ENCODE assay signal across 14 cellular contexts in the genomic region with DNA sequence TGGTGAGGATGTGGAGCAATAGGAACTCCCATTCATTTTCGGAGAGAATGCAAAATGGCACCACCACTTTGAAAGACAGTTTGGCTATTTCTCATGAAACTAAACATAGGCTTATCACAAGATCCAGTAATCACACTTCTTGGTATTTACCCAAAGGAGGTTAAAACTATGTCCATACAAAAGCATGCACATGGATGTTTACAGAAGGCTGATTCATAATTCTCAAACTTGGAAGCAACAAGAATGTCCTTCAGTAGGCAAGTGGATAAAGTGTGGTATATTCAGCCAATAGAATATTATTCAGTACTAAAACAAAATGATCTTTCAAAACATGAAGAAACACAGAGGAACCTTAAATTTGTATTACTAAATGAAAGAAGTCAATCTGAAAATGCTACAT.
"Had no signal": no experiment of that assay in that cellular context is flagged by ENCODE, and none has a peak within 500 bp of the region (broad histone marks: within the 10 kb centered on the region; RNA-seq: fewer than 3 reads in every experiment).

No MANE protein-coding gene starts in this region.

- H3K27me3 ChIP-seq: brain microvascular endothelial cell, upper lobe of right lung had no signal

- H3K36me3 ChIP-seq: brain microvascular endothelial cell, upper lobe of right lung had no signal

- H3K9me3 ChIP-seq: upper lobe of right lung had no signal

- H3K4me3 ChIP-seq: coronary artery, upper lobe of right lung had no signal

- DNase-seq: activated B cell treated with CpG ODN at 0.5 μM for 24 hours; activated CD4-positive, alpha-beta memory T cell treated with anti-CD3 and anti-CD28 coated beads, Interleukin-2, amount 10 ng/mL, durations not matched to agents 7 days and 5 days; activated CD4-positive, alpha-beta T cell treated with anti-CD3 and anti-CD28 coated beads for 4 hours; activated CD8-positive, alpha-beta memory T cell treated with anti-CD3 and anti-CD28 coated beads, Interleukin-2, amount 10 ng/mL, durations not matched to agents 7 days and 5 days; brain microvascular endothelial cell; hypothalamus; midbrain; nephron progenitor cell; stimulated activated CD8-positive, alpha-beta memory T cell treated with anti-CD3 and anti-CD28 coated beads, Interleukin-4, amount 100 ng/mL, for 48 hours; stimulated activated naive CD4-positive, alpha-beta T cell; T-helper 9 cell; upper lobe of right lung had no signal

- ATAC-seq: activated CD8-positive, alpha-beta memory T cell treated with anti-CD3 and anti-CD28 coated beads, Interleukin-2, amount 10 ng/mL, durations not matched to agents 7 days and 5 days; left lobe of liver; upper lobe of right lung had no signal

- H3K4me1 ChIP-seq: upper lobe of right lung had no signal

- H3K27ac ChIP-seq: brain microvascular endothelial cell, coronary artery, upper lobe of right lung had no signal
